Comparison of ENCODE assay signal across 29 cellular contexts in genomic region chr6:34085453-34086170, GRCh38.
"Had no signal": no experiment of that assay in that cellular context is flagged by ENCODE, and none has a peak within 500 bp of the region (broad histone marks: within the 10 kb centered on the region; RNA-seq: fewer than 3 reads in every experiment).

No MANE protein-coding gene starts in this region.

- H3K4me3 ChIP-seq: ovary, psoas muscle, skin epidermis, smooth muscle cell, spleen, suprapubic skin, testis, tibial artery, transverse colon, upper lobe of right lung, uterus had no signal

- DNase-seq: naive thymus-derived CD4-positive, alpha-beta T cell; occipital lobe; ovary; posterior cingulate gyrus; psoas muscle; right cardiac atrium; spleen; stimulated activated CD4-positive, alpha-beta T cell treated with anti-CD3 and anti-CD28 coated beads, Interleukin-12 subunit alpha, Interleukin-12 subunit beta, amount 100 ng/mL, for 4 hours; stimulated activated CD4-positive, alpha-beta T cell treated with anti-CD3 and anti-CD28 coated beads, Interleukin-1b, Interleukin-23, amount 100 ng/mL, for 48 hours; stimulated activated CD4-positive, alpha-beta T cell treated with anti-CD3 and anti-CD28 coated beads, Interleukin-4, amount 100 ng/mL, for 1 hour; stimulated activated CD4-positive, alpha-beta T cell treated with anti-CD3 and anti-CD28 coated beads, Interleukin-4, amount 100 ng/mL, for 4 hours; stimulated activated CD8-positive, alpha-beta memory T cell treated with anti-CD3 and anti-CD28 coated beads, Interleukin-4, amount 100 ng/mL, for 48 hours; stimulated activated naive CD4-positive, alpha-beta T cell; stimulated activated naive CD8-positive, alpha-beta T cell treated with anti-CD3 and anti-CD28 coated beads, Interleukin-15, amount 100 ng/mL, for 72 hours; stimulated activated naive CD8-positive, alpha-beta T cell treated with anti-CD3 and anti-CD28 coated beads, Interleukin-15, Interleukin-2, amounts not matched to agents 100 U/mL and 50 U/mL, for 24 hours; testis; tibial artery; transverse colon; upper lobe of right lung; uterus had no signal

- H3K9me3 ChIP-seq: ovary, psoas muscle, spleen, suprapubic skin, testis, tibial artery, transverse colon, upper lobe of right lung, uterus had no signal

- H3K4me1 ChIP-seq: parathyroid adenoma, spleen, suprapubic skin, testis, tibial artery, transverse colon, upper lobe of right lung, uterus had no signal

- H3K36me3 ChIP-seq: ovary, spleen, suprapubic skin, tibial artery, transverse colon, upper lobe of right lung, uterus had no signal

- H3K4me3 Mint-ChIP-seq: naive thymus-derived CD4-positive, alpha-beta T cell; stimulated activated memory B cell treated with anti-CD40 and anti-IgM and Interleukin-4, amounts not matched to agents 10 μg/mL and 1 μg/mL and 100 μg/mL, for 72 hours; stimulated activated naive CD8-positive, alpha-beta T cell treated with anti-CD3 and anti-CD28 coated beads, Interleukin-15, amount 100 ng/mL, for 72 hours; type B pancreatic cell had no signal

- H3K4me1 Mint-ChIP-seq: naive thymus-derived CD4-positive, alpha-beta T cell; stimulated activated memory B cell treated with anti-CD40 and anti-IgM and Interleukin-4, amounts not matched to agents 10 μg/mL and 1 μg/mL and 100 μg/mL, for 72 hours; stimulated activated naive CD8-positive, alpha-beta T cell treated with anti-CD3 and anti-CD28 coated beads, Interleukin-15, amount 100 ng/mL, for 72 hours had no signal

- H3K27me3 Mint-ChIP-seq: naive thymus-derived CD4-positive, alpha-beta T cell; stimulated activated naive CD8-positive, alpha-beta T cell treated with anti-CD3 and anti-CD28 coated beads, Interleukin-15, amount 100 ng/mL, for 72 hours; type B pancreatic cell had no signal

- H3K27ac ChIP-seq: ovary, parathyroid adenoma, psoas muscle, skin epidermis, spleen, suprapubic skin, testis, tibial artery, transverse colon, upper lobe of right lung, uterus had no signal

- H2AFZ ChIP-seq: parathyroid adenoma had no signal

- H3K27me3 ChIP-seq: ovary, suprapubic skin, testis, transverse colon, upper lobe of right lung, uterus had no signal

- H3K27ac Mint-ChIP-seq: nephron; progenitor cell of endocrine pancreas; stimulated activated memory B cell treated with anti-CD40 and anti-IgM and Interleukin-4, amounts not matched to agents 10 μg/mL and 1 μg/mL and 100 μg/mL, for 72 hours; type B pancreatic cell had no signal

- H3K9me3 Mint-ChIP-seq: naive thymus-derived CD4-positive, alpha-beta T cell; nephron; stimulated activated memory B cell treated with anti-CD40 and anti-IgM and Interleukin-4, amounts not matched to agents 10 μg/mL and 1 μg/mL and 100 μg/mL, for 72 hours; stimulated activated naive CD8-positive, alpha-beta T cell treated with anti-CD3 and anti-CD28 coated beads, Interleukin-15, amount 100 ng/mL, for 72 hours; type B pancreatic cell had no signal

- ATAC-seq: naive thymus-derived CD4-positive, alpha-beta T cell; psoas muscle; right cardiac atrium; sciatic nerve; stimulated activated memory B cell treated with anti-CD40 and anti-IgM and Interleukin-4, amounts not matched to agents 10 μg/mL and 1 μg/mL and 100 μg/mL, for 72 hours; stimulated activated naive CD8-positive, alpha-beta T cell treated with anti-CD3 and anti-CD28 coated beads, Interleukin-15, amount 100 ng/mL, for 72 hours; stimulated activated naive CD8-positive, alpha-beta T cell treated with anti-CD3 and anti-CD28 coated beads, Interleukin-15, Interleukin-2, amounts not matched to agents 100 U/mL and 50 U/mL, for 24 hours; upper lobe of right lung had no signal

- H3K36me3 Mint-ChIP-seq: naive thymus-derived CD4-positive, alpha-beta T cell; stimulated activated memory B cell treated with anti-CD40 and anti-IgM and Interleukin-4, amounts not matched to agents 10 μg/mL and 1 μg/mL and 100 μg/mL, for 72 hours; type B pancreatic cell had no signal

- H3K4me2 ChIP-seq: smooth muscle cell had no signal

- H3K9ac ChIP-seq: parathyroid adenoma had no signal
